ENCODE assay signal across 8 cellular contexts in the genomic region with DNA sequence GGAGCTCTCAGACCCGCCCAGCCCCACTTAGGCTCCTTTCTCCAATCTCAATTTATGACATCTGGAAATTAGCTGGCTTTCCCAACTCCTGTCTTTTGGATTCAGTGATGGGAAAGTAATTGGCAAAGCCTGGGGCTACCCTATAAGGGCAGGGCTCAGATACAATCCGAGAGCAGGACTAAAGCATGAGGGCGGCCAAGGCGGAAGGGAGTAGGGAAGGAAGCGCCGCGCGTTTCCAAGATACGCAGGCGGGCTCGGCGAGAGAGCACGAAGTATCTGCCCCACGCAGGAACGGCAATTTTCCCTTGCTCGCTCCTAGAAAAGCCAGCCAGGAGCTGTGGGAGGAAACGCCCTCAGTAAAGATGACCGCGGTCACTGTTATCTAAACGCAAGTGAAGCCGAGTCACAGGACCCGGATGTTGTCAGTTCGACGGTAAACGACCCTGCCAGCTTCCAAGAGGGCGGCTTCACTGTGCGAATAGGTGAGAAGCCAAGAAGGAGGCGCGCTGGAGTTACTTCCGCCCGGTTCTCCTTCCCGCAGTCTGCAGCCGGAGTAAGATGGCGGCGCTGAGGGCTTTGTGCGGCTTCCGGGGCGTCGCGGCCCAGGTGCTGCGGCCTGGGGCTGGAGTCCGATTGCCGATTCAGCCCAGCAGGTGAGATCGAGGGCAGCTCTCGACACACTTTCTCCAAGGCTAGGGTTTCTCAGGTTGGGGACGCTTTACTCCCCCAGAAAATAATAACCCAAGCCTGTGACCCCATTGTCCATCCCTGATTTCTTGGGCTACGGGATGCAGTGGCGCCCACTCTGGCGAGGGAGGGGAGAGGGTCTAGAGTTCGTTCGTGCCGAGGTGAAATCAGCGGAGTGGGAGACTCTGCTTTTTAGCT. TPM values are rescaled to one million over a fixed set of nuclear protein-coding genes. Genes with fewer than 3 reads are reported as not detected.
DNase-seq lines count a peak whose midpoint lies in the region; ATAC-seq and TF ChIP-seq lines count a peak whose summit lies in the region.

A gene (plus strand): TSS at position 540 of the 885 bp plus-strand sequence. CDS start 19 bp downstream, at position 559.

- no peaks in the 10 kb centered on the region for H3K27me3 ChIP-seq in SK-N-SH (ENCODE audit: insufficient read depth)

- peak within 1 kb of the TSS; percentile 74 to 99 for H3K27ac ChIP-seq in SK-N-SH (ENCODE audit: low read depth in 2 of 2, low read length in 1 of 2)

- peaks cover 27 to 56% of the 10 kb centered on the region in 2 experiments for H3K4me1 ChIP-seq in SK-N-SH (ENCODE audit: control insufficient read depth in 1 of 2, insufficient read depth in 2 of 2, low read depth in 1 of 2, low read length in 1 of 2)

- peak; percentile 30 for TF ChIP-seq CTCF in GM10266 (IDR thresholded peaks at IDR 0.05; ENCODE audit: control insufficient read depth, insufficient read depth, low read depth, missing control alignments)
- peak; percentile 49 for TF ChIP-seq CTCF in SK-N-SH (IDR thresholded peaks at IDR 0.05)

- H4K20me1 ChIP-seq in SK-N-SH (ENCODE audit: insufficient read depth): no peaks in the 10 kb centered on the region

- no peaks in the 10 kb centered on the region for H3K9me3 ChIP-seq in SK-N-SH

- peaks cover 26 to 30% of the 10 kb centered on the region in 2 experiments for H3K36me3 ChIP-seq in SK-N-SH (replicated peaks in 1 of 2; ENCODE audit: control insufficient read depth in 1 of 2, insufficient read depth in 2 of 2, low read length in 1 of 2)

- CTCF ChIA-PET in SK-N-SH (lab: Yijun Ruan, JAX): interaction anchor here (0.7 to 6.8 kb wide), 23 partner anchors 9 to 188 kb away, joined by 3 to 65 read pairs (median 5); a partner anchor contains a TSS

- peaks cover 42% of the 10 kb centered on the region for H3K79me2 ChIP-seq in SK-N-SH (ENCODE audit: insufficient read depth)

- POLR2A ChIA-PET in SK-N-SH (lab: Yijun Ruan, JAX): interaction anchor here (0.6 to 2.1 kb wide), 14 partner anchors 9 to 187 kb away, joined by 3 to 19 read pairs (median 4); a partner anchor contains a TSS

- DNase-seq in GM10266 (ENCODE audit: extremely low spot score): peak; percentile 92
- DNase-seq in NCI-H1048 (lab: John Stamatoyannopoulos, UW): peak; percentile 99
- peak; percentile 85 for DNase-seq in SK-N-SH
- peak; percentile 94 for DNase-seq in activated naive CD4-positive, alpha-beta T cell treated with anti-CD3 and anti-CD28 coated beads, Interleukin-2, amount 50 U/mL, for 16 hours
- peak; percentile 93 for DNase-seq in germinal center (ENCODE audit: low spot score)
- DNase-seq in non-pigmented ciliary epithelial cell (ENCODE audit: low read depth): peak; percentile 96
- DNase-seq in superior temporal gyrus (ENCODE audit: extremely low spot score): peak; percentile 100

- H3K9ac ChIP-seq in SK-N-SH: peak within 1 kb of the TSS; percentile 82

- no peak for TF ChIP-seq EP300 in SK-N-SH (IDR thresholded peaks at IDR 0.05; ENCODE audit: borderline replicate concordance in 1 of 2, low read depth in 1 of 2, low read length in 1 of 2)

- H2AFZ ChIP-seq in SK-N-SH (ENCODE audit: low read depth): peak within 1 kb of the TSS; percentile 93

- peak; percentile 92 for ATAC-seq in HG02588 (IDR thresholded peaks at IDR 0.05; ENCODE audit: unreplicated experiment)

- H3K9me2 ChIP-seq in SK-N-SH: no peaks in the 10 kb centered on the region

- 4% methylated on average over 43 of the region's 53 CpGs for WGBS in SK-N-SH (ENCODE audit: low lambda C conversion rate)

- TF ChIP-seq RAD21 in SK-N-SH (IDR thresholded peaks at IDR 0.05; ENCODE audit: low read length): no peak

- peak within 1 kb of the TSS; percentile 78 to 83 for H3K4me3 ChIP-seq in SK-N-SH (ENCODE audit: low read depth in 2 of 2, low read length in 1 of 2)

- H3K4me2 ChIP-seq in SK-N-SH: peak within 1 kb of the TSS; percentile 86

- H3F3A ChIP-seq in SK-N-SH (replicated peaks; ENCODE audit: insufficient read depth): peaks cover 13% of the 10 kb centered on the region

TF ChIP-seq in SK-N-SH, 30 proteins besides CTCF, POLR2A, EP300 and RAD21 (continues in another document):
- TF ChIP-seq, protein P1, sequence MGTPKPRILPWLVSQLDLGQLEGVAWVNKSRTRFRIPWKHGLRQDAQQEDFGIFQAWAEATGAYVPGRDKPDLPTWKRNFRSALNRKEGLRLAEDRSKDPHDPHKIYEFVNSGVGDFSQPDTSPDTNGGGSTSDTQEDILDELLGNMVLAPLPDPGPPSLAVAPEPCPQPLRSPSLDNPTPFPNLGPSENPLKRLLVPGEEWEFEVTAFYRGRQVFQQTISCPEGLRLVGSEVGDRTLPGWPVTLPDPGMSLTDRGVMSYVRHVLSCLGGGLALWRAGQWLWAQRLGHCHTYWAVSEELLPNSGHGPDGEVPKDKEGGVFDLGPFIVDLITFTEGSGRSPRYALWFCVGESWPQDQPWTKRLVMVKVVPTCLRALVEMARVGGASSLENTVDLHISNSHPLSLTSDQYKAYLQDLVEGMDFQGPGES (IDR thresholded peaks at IDR 0.05; ENCODE audit: low read depth, low read length): no peak
- peak; percentile 98 for TF ChIP-seq ELF1 (IDR thresholded peaks at IDR 0.05)
- no peak for TF ChIP-seq FOXM1 (IDR thresholded peaks at IDR 0.05; ENCODE audit: low read depth)
- TF ChIP-seq POLR2AphosphoS5 (IDR thresholded peaks at IDR 0.05; ENCODE audit: low read depth, low read length): peak; percentile 94
- peak; percentile 44; the same call in 1 of the 2 replicates for TF ChIP-seq RCOR1 (IDR thresholded peaks at IDR 0.05; ENCODE audit: low read length)
- peak; percentile 8; the same call in 1 of the 2 replicates for TF ChIP-seq GATA2 (CRISPR knock-in tag; IDR thresholded peaks at IDR 0.05)
- no peak for TF ChIP-seq FOXJ3 (CRISPR knock-in tag; IDR thresholded peaks at IDR 0.05)
- no peak for TF ChIP-seq TCF12 (IDR thresholded peaks at IDR 0.05)
- TF ChIP-seq, protein P2, sequence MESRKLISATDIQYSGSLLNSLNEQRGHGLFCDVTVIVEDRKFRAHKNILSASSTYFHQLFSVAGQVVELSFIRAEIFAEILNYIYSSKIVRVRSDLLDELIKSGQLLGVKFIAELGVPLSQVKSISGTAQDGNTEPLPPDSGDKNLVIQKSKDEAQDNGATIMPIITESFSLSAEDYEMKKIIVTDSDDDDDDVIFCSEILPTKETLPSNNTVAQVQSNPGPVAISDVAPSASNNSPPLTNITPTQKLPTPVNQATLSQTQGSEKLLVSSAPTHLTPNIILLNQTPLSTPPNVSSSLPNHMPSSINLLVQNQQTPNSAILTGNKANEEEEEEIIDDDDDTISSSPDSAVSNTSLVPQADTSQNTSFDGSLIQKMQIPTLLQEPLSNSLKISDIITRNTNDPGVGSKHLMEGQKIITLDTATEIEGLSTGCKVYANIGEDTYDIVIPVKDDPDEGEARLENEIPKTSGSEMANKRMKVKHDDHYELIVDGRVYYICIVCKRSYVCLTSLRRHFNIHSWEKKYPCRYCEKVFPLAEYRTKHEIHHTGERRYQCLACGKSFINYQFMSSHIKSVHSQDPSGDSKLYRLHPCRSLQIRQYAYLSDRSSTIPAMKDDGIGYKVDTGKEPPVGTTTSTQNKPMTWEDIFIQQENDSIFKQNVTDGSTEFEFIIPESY (IDR thresholded peaks at IDR 0.05; ENCODE audit: borderline replicate concordance, low read depth): 0 out of 2 replicates have a peak, but pooled peaks have one; percentile 34
- no peak for TF ChIP-seq EZH2phosphoT487 (IDR thresholded peaks at IDR 0.05; ENCODE audit: borderline replicate concordance, low read depth)
- peak; percentile 99 for TF ChIP-seq TAF1 (IDR thresholded peaks at IDR 0.05; ENCODE audit: borderline replicate concordance, low read depth, low read length)
- no peak for TF ChIP-seq RXRA (IDR thresholded peaks at IDR 0.05; ENCODE audit: borderline replicate concordance, low read depth)
- no peak for TF ChIP-seq FOSL2 (IDR thresholded peaks at IDR 0.05; ENCODE audit: borderline replicate concordance, low read depth)
- peak; percentile 100 for TF ChIP-seq YY1 (IDR thresholded peaks at IDR 0.05; ENCODE audit: low read depth)
- TF ChIP-seq MXI1 (IDR thresholded peaks at IDR 0.05; ENCODE audit: low read depth, low read length): peak; percentile 50; the same call in 1 of the 2 replicates
- TF ChIP-seq TEAD4 (IDR thresholded peaks at IDR 0.05; ENCODE audit: borderline replicate concordance, insufficient read depth): no peak
- TF ChIP-seq, protein P3, sequence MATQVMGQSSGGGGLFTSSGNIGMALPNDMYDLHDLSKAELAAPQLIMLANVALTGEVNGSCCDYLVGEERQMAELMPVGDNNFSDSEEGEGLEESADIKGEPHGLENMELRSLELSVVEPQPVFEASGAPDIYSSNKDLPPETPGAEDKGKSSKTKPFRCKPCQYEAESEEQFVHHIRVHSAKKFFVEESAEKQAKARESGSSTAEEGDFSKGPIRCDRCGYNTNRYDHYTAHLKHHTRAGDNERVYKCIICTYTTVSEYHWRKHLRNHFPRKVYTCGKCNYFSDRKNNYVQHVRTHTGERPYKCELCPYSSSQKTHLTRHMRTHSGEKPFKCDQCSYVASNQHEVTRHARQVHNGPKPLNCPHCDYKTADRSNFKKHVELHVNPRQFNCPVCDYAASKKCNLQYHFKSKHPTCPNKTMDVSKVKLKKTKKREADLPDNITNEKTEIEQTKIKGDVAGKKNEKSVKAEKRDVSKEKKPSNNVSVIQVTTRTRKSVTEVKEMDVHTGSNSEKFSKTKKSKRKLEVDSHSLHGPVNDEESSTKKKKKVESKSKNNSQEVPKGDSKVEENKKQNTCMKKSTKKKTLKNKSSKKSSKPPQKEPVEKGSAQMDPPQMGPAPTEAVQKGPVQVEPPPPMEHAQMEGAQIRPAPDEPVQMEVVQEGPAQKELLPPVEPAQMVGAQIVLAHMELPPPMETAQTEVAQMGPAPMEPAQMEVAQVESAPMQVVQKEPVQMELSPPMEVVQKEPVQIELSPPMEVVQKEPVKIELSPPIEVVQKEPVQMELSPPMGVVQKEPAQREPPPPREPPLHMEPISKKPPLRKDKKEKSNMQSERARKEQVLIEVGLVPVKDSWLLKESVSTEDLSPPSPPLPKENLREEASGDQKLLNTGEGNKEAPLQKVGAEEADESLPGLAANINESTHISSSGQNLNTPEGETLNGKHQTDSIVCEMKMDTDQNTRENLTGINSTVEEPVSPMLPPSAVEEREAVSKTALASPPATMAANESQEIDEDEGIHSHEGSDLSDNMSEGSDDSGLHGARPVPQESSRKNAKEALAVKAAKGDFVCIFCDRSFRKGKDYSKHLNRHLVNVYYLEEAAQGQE (IDR thresholded peaks at IDR 0.05; ENCODE audit: low read depth, low read length): peak; percentile 69
- no peak for TF ChIP-seq NRF1 (IDR thresholded peaks at IDR 0.05; ENCODE audit: low read depth, low read length)
- TF ChIP-seq GABPA (IDR thresholded peaks at IDR 0.05; ENCODE audit: low read depth): peak; percentile 92
- no peak for TF ChIP-seq JUND (IDR thresholded peaks at IDR 0.05)
- TF ChIP-seq SIN3A (IDR thresholded peaks at IDR 0.05; ENCODE audit: borderline replicate concordance, low read depth, low read length): 0 out of 2 replicates have a peak, but pooled peaks have one; percentile 25

RNA-seq across cellular contexts. Expression of the gene that starts here (rescaled TPM):
- 203 and 210 TPM in 2 replicates for polyA plus RNA-seq in SK-N-SH (2012; rRNA removed)
- polyA plus RNA-seq in SK-N-SH (2012; cell fraction: cytosol; rRNA removed): 190 and 238 TPM in 2 replicates
- polyA plus RNA-seq in SK-N-SH (2012; cell fraction: nucleus; rRNA removed): 163 and 183 TPM in 2 replicates

Comparison
In these comparisons a context has a peak if more than half of its experiments do, and no peak if none do; other contexts are left out.
1. Peak in every context shown above with its lines: DNase-seq, ATAC-seq, H3K4me3 ChIP-seq and H3K27ac ChIP-seq.